Comparison of ENCODE assay signal across 13 cellular contexts in genomic region chrX:38896724-38897298, GRCh38.
A peak's percentile ranks its signal among the peaks of the same experiment; 100 is the strongest.
DNase-seq lines count a peak whose midpoint lies in the region; ATAC-seq and FAIRE-seq lines count a peak whose summit lies in the region.
"Had no signal": no experiment of that assay in that cellular context is flagged by ENCODE, and none has a peak within 500 bp of the region (broad histone marks: within the 10 kb centered on the region; RNA-seq: fewer than 3 reads in every experiment).

No MANE protein-coding gene starts in this region.

- DNase-seq in activated CD4-positive, alpha-beta memory T cell treated with anti-CD3 and anti-CD28 coated beads, Interleukin-2, amount 10 ng/mL, durations not matched to agents 7 days and 5 days: no peak
- no peak for DNase-seq in CD4-positive, alpha-beta memory T cell
- DNase-seq in DMS79 treated with DMSO at 0.1 percent for 48 hours (lab: John Stamatoyannopoulos, UW) (no peak), urothelium cell line (ENCODE audit: low spot score) (no peak)
- DNase-seq: activated CD4-positive, alpha-beta T cell treated with anti-CD3 and anti-CD28 coated beads, Interleukin-2, amount 50 U/mL, for 1 hour; body of pancreas; left ventricle myocardium inferior; SIG-M5; tibial artery had no signal

- H3K4me3 ChIP-seq in CD4-positive, alpha-beta memory T cell (ENCODE audit: low read length in 2 of 2): no peak overlapping the region
- H3K4me3 ChIP-seq: body of pancreas, left ventricle myocardium inferior, tibial artery had no signal

- ATAC-seq in GM18498 (IDR thresholded peaks at IDR 0.05; ENCODE audit: unreplicated experiment): peak; percentile 57
- ATAC-seq in GM19397 (IDR thresholded peaks at IDR 0.05; ENCODE audit: unreplicated experiment): peak; percentile 76
- ATAC-seq in HG02884 (IDR thresholded peaks at IDR 0.05; ENCODE audit: unreplicated experiment): peak; percentile 67
- ATAC-seq in HG03575 (IDR thresholded peaks at IDR 0.05; ENCODE audit: extremely low read depth, insufficient number of reproducible peaks, low FRiP score, unreplicated experiment): peak; percentile 55
- ATAC-seq: body of pancreas had no signal

- intact Hi-C loops in CD4-positive, alpha-beta memory T cell (cut with micrococcal nuclease): no loop called here

- no peaks in the 10 kb centered on the region for H3K27me3 Mint-ChIP-seq in activated CD4-positive, alpha-beta memory T cell treated with anti-CD3 and anti-CD28 coated beads, Interleukin-2, amount 10 ng/mL, durations not matched to agents 7 days and 5 days
- peaks cover 1 to 3% of the 10 kb centered on the region in 2 donors for H3K27me3 Mint-ChIP-seq in CD4-positive, alpha-beta memory T cell

- no peaks in the 10 kb centered on the region for H3K27me3 ChIP-seq in CD4-positive, alpha-beta memory T cell (ENCODE audit: insufficient read depth, low read length)
- H3K27me3 ChIP-seq: body of pancreas, tibial artery had no signal

- no peak overlapping the region for H3K4me3 Mint-ChIP-seq in activated CD4-positive, alpha-beta memory T cell treated with anti-CD3 and anti-CD28 coated beads, Interleukin-2, amount 10 ng/mL, durations not matched to agents 7 days and 5 days
- no peak overlapping the region for H3K4me3 Mint-ChIP-seq in CD4-positive, alpha-beta memory T cell

- no peak overlapping the region for H3K27ac Mint-ChIP-seq in activated CD4-positive, alpha-beta memory T cell treated with anti-CD3 and anti-CD28 coated beads, Interleukin-2, amount 10 ng/mL, durations not matched to agents 7 days and 5 days
- H3K27ac Mint-ChIP-seq in CD4-positive, alpha-beta memory T cell: no peak overlapping the region

- H3K4me1 Mint-ChIP-seq in activated CD4-positive, alpha-beta memory T cell treated with anti-CD3 and anti-CD28 coated beads, Interleukin-2, amount 10 ng/mL, durations not matched to agents 7 days and 5 days: peaks cover 5% of the 10 kb centered on the region
- H3K4me1 Mint-ChIP-seq in CD4-positive, alpha-beta memory T cell: peaks cover 0 to 4% (median 2%) of the 10 kb centered on the region in 4 donors

- no peak overlapping the region for H3K27ac ChIP-seq in CD4-positive, alpha-beta memory T cell (ENCODE audit: low read depth, low read length)
- H3K27ac ChIP-seq: body of pancreas, left ventricle myocardium inferior, tibial artery had no signal

- H3K9me3 Mint-ChIP-seq in activated CD4-positive, alpha-beta memory T cell treated with anti-CD3 and anti-CD28 coated beads, Interleukin-2, amount 10 ng/mL, durations not matched to agents 7 days and 5 days: no peaks in the 10 kb centered on the region
- H3K9me3 Mint-ChIP-seq in CD4-positive, alpha-beta memory T cell: no peaks in the 10 kb centered on the region

- no peak for FAIRE-seq in urothelium cell line (lab: Jason Lieb, UNC)

- POLR2A ChIA-PET in activated CD4-positive, alpha-beta memory T cell treated with anti-CD3 and anti-CD28 coated beads, Interleukin-2, amount 10 ng/mL, durations not matched to agents 7 days and 5 days (lab: Charles Lee): no interaction called here
- POLR2A ChIA-PET in CD4-positive, alpha-beta memory T cell (lab: Charles Lee; ENCODE audit: partially characterized antibody): no interaction called here

- CTCF ChIA-PET in activated CD4-positive, alpha-beta memory T cell treated with anti-CD3 and anti-CD28 coated beads, Interleukin-2, amount 10 ng/mL, durations not matched to agents 7 days and 5 days (lab: Charles Lee): no interaction called here
- CTCF ChIA-PET in CD4-positive, alpha-beta memory T cell (lab: Charles Lee; ENCODE audit: partially characterized antibody): no interaction called here

- peaks cover 3% of the 10 kb centered on the region for H3K4me1 ChIP-seq in CD4-positive, alpha-beta memory T cell (ENCODE audit: insufficient read depth, low read length)
- H3K4me1 ChIP-seq: left ventricle myocardium inferior, tibial artery had no signal

- no peaks in the 10 kb centered on the region for H3K36me3 ChIP-seq in CD4-positive, alpha-beta memory T cell (ENCODE audit: insufficient read depth, low read length)
- H3K36me3 ChIP-seq: left ventricle myocardium inferior, tibial artery had no signal

- H3K36me3 Mint-ChIP-seq in activated CD4-positive, alpha-beta memory T cell treated with anti-CD3 and anti-CD28 coated beads, Interleukin-2, amount 10 ng/mL, durations not matched to agents 7 days and 5 days (ENCODE audit: low read depth): no peaks in the 10 kb centered on the region
- H3K36me3 Mint-ChIP-seq in CD4-positive, alpha-beta memory T cell: no peaks in the 10 kb centered on the region

- no peaks in the 10 kb centered on the region for H3K9me3 ChIP-seq in CD4-positive, alpha-beta memory T cell (ENCODE audit: control insufficient read depth in 1 of 2, low read length in 2 of 2)
- H3K9me3 ChIP-seq: body of pancreas, left ventricle myocardium inferior, tibial artery had no signal
